In the genomic region with DNA sequence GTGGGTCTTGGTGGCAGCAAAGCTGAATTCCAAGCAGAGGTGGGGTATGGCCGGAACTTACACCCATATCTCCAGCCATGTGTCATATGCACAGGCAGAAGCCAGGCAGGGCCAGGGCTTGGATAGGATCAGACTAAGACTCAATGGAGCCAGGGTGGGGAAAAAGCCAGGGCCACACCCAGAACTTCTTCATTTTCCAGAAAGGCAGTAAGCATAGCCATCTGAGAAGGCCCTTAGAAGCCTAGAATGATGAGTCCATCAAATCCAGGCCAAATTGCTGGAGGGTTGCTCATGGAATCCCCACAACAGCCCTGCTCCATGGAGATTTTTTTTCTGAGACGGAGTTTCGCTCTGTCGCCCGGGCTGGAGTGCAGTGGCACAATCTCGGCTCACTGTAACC, we compare ENCODE assay signal across 35 cellular contexts.
"Had no signal": no experiment of that assay in that cellular context is flagged by ENCODE, and none has a peak within 500 bp of the region (broad histone marks: within the 10 kb centered on the region; RNA-seq: fewer than 3 reads in every experiment).

No MANE protein-coding gene starts in this region.

- H3K4me3 ChIP-seq: MG63 had no signal

- H3K36me3 ChIP-seq: MG63 had no signal

- DNase-seq: MG63, MM.1S, MV-4-11, NCI-H1048, NCI-H1092, NCI-H1092 treated with DMSO at 0.1 percent for 48 hours, NCI-H1105, NCI-H1105 treated with DMSO at 0.1 percent for 48 hours, NCI-H1417, NCI-H1417 treated with DMSO at 0.1 percent for 48 hours, NCI-H1436, NCI-H1436 treated with DMSO at 0.1 percent for 48 hours, NCI-H146, NCI-H1694, NCI-H1694 treated with DMSO at 0.1 percent for 48 hours, NCI-H187, NCI-H187 treated with DMSO at 0.1 percent for 48 hours, NCI-H1930, NCI-H2029, NCI-H2029 treated with DMSO at 0.1 percent for 48 hours, NCI-H2081, NCI-H2081 treated with DMSO at 0.1 percent for 48 hours, NCI-H2107, NCI-H2171, NCI-H2171 treated with DMSO at 0.1 percent for 48 hours, NCI-H2227 treated with DMSO at 0.1 percent for 48 hours, NCI-H226, NCI-H345, NCI-H446, NCI-H446 treated with DMSO at 0.1 percent for 48 hours, NCI-H510A, NCI-H510A treated with DMSO at 0.1 percent for 48 hours, NCI-H524, NCI-H524 treated with DMSO at 0.1 percent for 48 hours, NCI-H526 had no signal

- H3K27me3 ChIP-seq: MG63 had no signal

- H3K9me3 ChIP-seq: MG63 had no signal
